Comparison of ENCODE assay signal across 16 cellular contexts in the genomic region with DNA sequence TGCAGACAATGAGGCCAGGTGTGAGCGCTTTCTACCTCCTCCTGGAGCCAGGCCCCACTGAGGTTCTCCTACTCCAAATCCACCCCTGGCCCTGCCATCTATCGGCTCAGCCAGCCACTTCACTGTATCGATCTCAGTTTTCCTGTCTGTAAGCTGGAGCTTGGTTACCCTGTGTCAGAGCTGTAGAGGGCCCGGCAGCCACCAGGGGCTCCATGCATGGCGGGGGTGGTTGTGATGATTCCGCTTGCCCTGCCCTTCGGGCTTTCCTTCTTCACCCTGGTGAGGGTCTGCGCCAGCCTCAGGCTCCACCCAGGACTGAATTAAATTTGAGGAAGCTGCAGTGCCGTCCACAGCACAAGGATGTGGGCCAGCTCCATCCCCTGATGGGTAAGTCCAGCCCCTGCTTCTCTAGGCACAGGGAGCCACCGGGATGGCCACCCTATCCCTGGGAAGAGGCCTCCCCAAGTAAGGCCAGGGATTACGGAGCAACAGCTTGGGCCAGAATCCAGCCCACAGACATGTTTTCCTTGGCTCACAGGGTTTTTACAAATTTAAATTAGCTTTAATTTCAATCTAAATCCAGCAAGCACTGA.
DNase-seq lines count a peak whose midpoint lies in the region; ATAC-seq and TF ChIP-seq lines count a peak whose summit lies in the region.
"Had no signal": no experiment of that assay in that cellular context is flagged by ENCODE, and none has a peak within 500 bp of the region (broad histone marks: within the 10 kb centered on the region; RNA-seq: fewer than 3 reads in every experiment).

No MANE protein-coding gene starts in this region.

- no peak overlapping the region for H3K14ac ChIP-seq in trophoblast cell (ENCODE audit: low read length)

- no peak overlapping the region for H3K4me3 ChIP-seq in RWPE2 (ENCODE audit: severe bottlenecking)
- no peak overlapping the region for H3K4me3 ChIP-seq in coronary artery
- H3K4me3 ChIP-seq in trophoblast cell (ENCODE audit: low read depth, low read length), result no peak overlapping the region
- H3K4me3 ChIP-seq: A549, hepatocyte, lower lobe of right lung had no signal

- no peak overlapping the region for H3K23ac ChIP-seq in trophoblast cell (ENCODE audit: low read length)

- no peak overlapping the region for H4K91ac ChIP-seq in trophoblast cell (ENCODE audit: low read depth, low read length)

- H3K36me3 Mint-ChIP-seq in activated T-cell treated with anti-CD3 and anti-CD28 coated beads, Interleukin-2, amount 50 U/mL, for 24 hours (ENCODE audit: low read depth), result peaks cover 84% of the 10 kb centered on the region
- peaks cover 12% of the 10 kb centered on the region for H3K36me3 Mint-ChIP-seq in chondrocyte (ENCODE audit: low read depth)
- H3K36me3 Mint-ChIP-seq in nephron (ENCODE audit: low read depth), result no peaks in the 10 kb centered on the region

- peak overlapping the region; percentile 76 for H3K27ac Mint-ChIP-seq in activated T-cell treated with anti-CD3 and anti-CD28 coated beads, Interleukin-2, amount 50 U/mL, for 24 hours
- H3K27ac Mint-ChIP-seq in chondrocyte (ENCODE audit: unreplicated experiment) (no peak overlapping the region), nephron (peak overlapping the region; percentile 66 to 78 (median 78))
- H3K27ac Mint-ChIP-seq: activated CD4-positive, alpha-beta T cell treated with anti-CD3 and anti-CD28 coated beads for 36 hours had no signal

- H3K4me1 ChIP-seq in RWPE2 (ENCODE audit: insufficient read depth, poor library complexity, severe bottlenecking), result no peaks in the 10 kb centered on the region
- peaks cover 0 to 4% of the 10 kb centered on the region in 2 experiments for H3K4me1 ChIP-seq in trophoblast cell (ENCODE audit: control insufficient read depth in 1 of 2, insufficient read depth in 2 of 2, low read length in 2 of 2)
- H3K4me1 ChIP-seq: A549, lower lobe of right lung had no signal

- H3K18ac ChIP-seq in trophoblast cell (ENCODE audit: low read length), result no peak overlapping the region

- TF ChIP-seq CTCF in RWPE2 (IDR thresholded peaks at IDR 0.05; ENCODE audit: poor library complexity, severe bottlenecking) (no peak), chondrocyte (IDR thresholded peaks at IDR 0.05) (no peak), nephron (IDR thresholded peaks at IDR 0.05; ENCODE audit: unreplicated experiment in 3 of 3) (no peak), coronary artery (IDR thresholded peaks at IDR 0.05) (no peak)

- no peak overlapping the region for H4K8ac ChIP-seq in trophoblast cell (ENCODE audit: low read depth, low read length)

- H3K4ac ChIP-seq in trophoblast cell (ENCODE audit: low read depth, low read length), result no peak overlapping the region

- H3K4me1 Mint-ChIP-seq in activated T-cell treated with anti-CD3 and anti-CD28 coated beads, Interleukin-2, amount 50 U/mL, for 24 hours (ENCODE audit: low read depth), result peaks cover 15% of the 10 kb centered on the region
- H3K4me1 Mint-ChIP-seq in chondrocyte (ENCODE audit: low read depth) (peaks cover 24% of the 10 kb centered on the region), nephron (peaks cover 22% of the 10 kb centered on the region)

- no peak overlapping the region for H3K4me2 ChIP-seq in trophoblast cell (ENCODE audit: low read length)
- H3K4me2 ChIP-seq: A549, hepatocyte had no signal

- H3K27me3 ChIP-seq in RWPE2 (ENCODE audit: insufficient read depth, poor library complexity, severe bottlenecking) (no peaks in the 10 kb centered on the region), trophoblast cell (ENCODE audit: insufficient read depth, low read length) (no peaks in the 10 kb centered on the region)
- H3K27me3 ChIP-seq: hepatocyte had no signal

- peaks cover 32% of the 10 kb centered on the region for H3K36me3 ChIP-seq in RWPE2 (ENCODE audit: low read depth)
- peaks cover 38 to 39% of the 10 kb centered on the region in 2 experiments for H3K36me3 ChIP-seq in trophoblast cell (ENCODE audit: control insufficient read depth in 1 of 2, insufficient read depth in 2 of 2, low read length in 2 of 2)

- H3K79me2 ChIP-seq in trophoblast cell (ENCODE audit: control insufficient read depth, insufficient read depth, low read length, poor library complexity), result no peaks in the 10 kb centered on the region
- H3K79me2 ChIP-seq: hepatocyte had no signal

- H2BK5ac ChIP-seq in trophoblast cell (ENCODE audit: low read depth, low read length, poor library complexity), result no peak overlapping the region

- H2BK12ac ChIP-seq in trophoblast cell (ENCODE audit: low read length), result no peak overlapping the region

- no peak for DNase-seq in activated T-cell treated with anti-CD3 and anti-CD28 coated beads, Interleukin-2, amount 50 U/mL, for 24 hours
- DNase-seq in activated T-cell treated with anti-CD3 and anti-CD28 coated beads, Interleukin-2, amount 50 U/mL, for 1 hour, result no peak
- DNase-seq in RWPE2 (ENCODE audit: low spot score), result peak; percentile 55
- peak; percentile 75 for DNase-seq in chondrocyte (ENCODE audit: low spot score)
- DNase-seq in coronary artery (ENCODE audit: low spot score), result no peak
- no peak for DNase-seq in trophoblast cell
- no peak for DNase-seq in dermis blood vessel endothelial cell
- DNase-seq: activated CD4-positive, alpha-beta T cell treated with anti-CD3 and anti-CD28 coated beads for 36 hours; activated naive CD4-positive, alpha-beta T cell; foreskin fibroblast; lower lobe of right lung; NCI-H2107; stimulated activated CD4-positive, alpha-beta T cell treated with anti-CD3 and anti-CD28 coated beads, Interleukin-15, amount 100 ng/mL, for 24 hours had no signal

- WGBS in trophoblast cell (ENCODE audit: extremely low coverage, insufficient coverage, insufficient read length), result no CpG with 5 or more reads among the region's 11 CpGs

- no peak overlapping the region for H2AK5ac ChIP-seq in trophoblast cell (ENCODE audit: low read length)

- H3K9ac ChIP-seq in trophoblast cell (ENCODE audit: low read length), result no peak overlapping the region

- no peak overlapping the region for H3K4me3 Mint-ChIP-seq in activated T-cell treated with anti-CD3 and anti-CD28 coated beads, Interleukin-2, amount 50 U/mL, for 24 hours
- no peak overlapping the region for H3K4me3 Mint-ChIP-seq in chondrocyte (ENCODE audit: unreplicated experiment)
- no peak overlapping the region for H3K4me3 Mint-ChIP-seq in nephron
- H3K4me3 Mint-ChIP-seq: activated CD4-positive, alpha-beta T cell treated with anti-CD3 and anti-CD28 coated beads for 36 hours had no signal

- ATAC-seq in RWPE2 (ENCODE audit: low read depth), result no peak
- ATAC-seq: activated CD4-positive, alpha-beta T cell treated with anti-CD3 and anti-CD28 coated beads for 36 hours; lower lobe of right lung had no signal

- no peak overlapping the region for H2BK120ac ChIP-seq in trophoblast cell (ENCODE audit: insufficient read depth, low read length, poor library complexity)

- H3K27me3 Mint-ChIP-seq in activated T-cell treated with anti-CD3 and anti-CD28 coated beads, Interleukin-2, amount 50 U/mL, for 24 hours, result no peaks in the 10 kb centered on the region
- no peaks in the 10 kb centered on the region for H3K27me3 Mint-ChIP-seq in chondrocyte (ENCODE audit: low read depth)
- H3K27me3 Mint-ChIP-seq in nephron (ENCODE audit: low read depth), result peaks cover 7% of the 10 kb centered on the region
- H3K27me3 Mint-ChIP-seq: activated CD4-positive, alpha-beta T cell treated with anti-CD3 and anti-CD28 coated beads for 36 hours had no signal

- H3K9me3 ChIP-seq in RWPE2 (ENCODE audit: severe bottlenecking) (no peaks in the 10 kb centered on the region), trophoblast cell (ENCODE audit: insufficient read depth, low read depth, low read length) (no peaks in the 10 kb centered on the region)
- H3K9me3 ChIP-seq: A549, lower lobe of right lung had no signal

- H3K79me1 ChIP-seq in trophoblast cell (ENCODE audit: low read length), result no peaks in the 10 kb centered on the region

- H3K27ac ChIP-seq in RWPE2 (ENCODE audit: poor library complexity, severe bottlenecking) (no peak overlapping the region), coronary artery (no peak overlapping the region), trophoblast cell (ENCODE audit: low read depth, low read length) (no peak overlapping the region)
- H3K27ac ChIP-seq: A549, hepatocyte, lower lobe of right lung had no signal

- H2AFZ ChIP-seq in trophoblast cell (ENCODE audit: insufficient read depth, low read length, poor library complexity), result no peak overlapping the region
- H2AFZ ChIP-seq: hepatocyte had no signal

- H3K9me3 Mint-ChIP-seq in activated T-cell treated with anti-CD3 and anti-CD28 coated beads, Interleukin-2, amount 50 U/mL, for 24 hours, result no peaks in the 10 kb centered on the region
- no peaks in the 10 kb centered on the region for H3K9me3 Mint-ChIP-seq in chondrocyte (ENCODE audit: low read depth)
- no peaks in the 10 kb centered on the region for H3K9me3 Mint-ChIP-seq in nephron

- H4K12ac ChIP-seq in trophoblast cell (ENCODE audit: low read depth, low read length), result no peak overlapping the region

Comparison
In these comparisons a context has a peak if more than half of its experiments do, and no peak if none do; other contexts are left out.
1. DNase-seq: peak in RWPE2 (single experiment) and chondrocyte (single experiment); none in activated T-cell treated with anti-CD3 and anti-CD28 coated beads, Interleukin-2, amount 50 U/mL, for 24 hours (single experiment), activated T-cell treated with anti-CD3 and anti-CD28 coated beads, Interleukin-2, amount 50 U/mL, for 1 hour (single experiment), coronary artery (single experiment), trophoblast cell (0 of 2) and dermis blood vessel endothelial cell (single experiment).